ENCODE assay signal across 1 cellular context in the genomic region with DNA sequence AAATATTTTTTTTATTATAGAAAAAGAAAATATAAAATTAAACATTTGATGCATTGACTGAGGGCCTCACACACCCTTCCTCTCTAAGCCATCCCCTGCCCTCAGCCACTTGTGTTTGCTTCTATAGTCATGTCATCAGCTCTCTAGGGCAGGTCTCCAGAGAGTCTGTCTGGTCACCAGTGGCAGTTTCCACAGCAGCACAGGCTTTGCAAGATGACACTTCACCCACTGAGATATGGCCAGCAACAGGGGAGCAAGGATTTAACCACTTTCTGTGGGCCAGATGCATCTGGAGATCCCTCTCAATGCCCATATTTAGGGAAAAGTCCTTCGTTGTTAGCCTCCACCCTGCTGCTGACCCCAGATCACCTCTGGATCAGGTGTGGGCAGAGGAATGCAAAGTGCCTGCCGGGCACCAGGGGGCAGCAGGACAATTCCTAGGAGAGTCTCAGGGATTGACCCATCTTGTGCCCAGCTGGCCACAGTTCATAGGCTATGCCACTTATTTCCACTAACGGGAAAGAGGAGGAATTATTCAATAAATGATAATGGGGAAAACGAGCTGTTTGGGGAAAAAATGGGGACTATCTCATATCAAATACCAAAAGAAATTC.
TF ChIP-seq lines count a peak whose summit lies in the region.

No MANE protein-coding gene starts in this region.

TF ChIP-seq in WTC11, 78 proteins besides CTCF, POLR2A, EP300 and RAD21 (continued from another document):
- TF ChIP-seq, protein P1, sequence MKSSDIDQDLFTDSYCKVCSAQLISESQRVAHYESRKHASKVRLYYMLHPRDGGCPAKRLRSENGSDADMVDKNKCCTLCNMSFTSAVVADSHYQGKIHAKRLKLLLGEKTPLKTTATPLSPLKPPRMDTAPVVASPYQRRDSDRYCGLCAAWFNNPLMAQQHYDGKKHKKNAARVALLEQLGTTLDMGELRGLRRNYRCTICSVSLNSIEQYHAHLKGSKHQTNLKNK (CRISPR knock-in tag; IDR thresholded peaks at IDR 0.05): no peak
- peak; percentile 27; the same call in 1 of the 2 replicates for TF ChIP-seq TEAD1 (CRISPR knock-in tag; IDR thresholded peaks at IDR 0.05)
- TF ChIP-seq EMX1 (CRISPR knock-in tag; IDR thresholded peaks at IDR 0.05): no peak
- TF ChIP-seq KAT7 (CRISPR knock-in tag; IDR thresholded peaks at IDR 0.05; ENCODE audit: borderline replicate concordance): no peak
- no peak for TF ChIP-seq ATF1 (CRISPR knock-in tag; IDR thresholded peaks at IDR 0.05)
